20 cellular contexts compared by ENCODE assay signal in the genomic region with DNA sequence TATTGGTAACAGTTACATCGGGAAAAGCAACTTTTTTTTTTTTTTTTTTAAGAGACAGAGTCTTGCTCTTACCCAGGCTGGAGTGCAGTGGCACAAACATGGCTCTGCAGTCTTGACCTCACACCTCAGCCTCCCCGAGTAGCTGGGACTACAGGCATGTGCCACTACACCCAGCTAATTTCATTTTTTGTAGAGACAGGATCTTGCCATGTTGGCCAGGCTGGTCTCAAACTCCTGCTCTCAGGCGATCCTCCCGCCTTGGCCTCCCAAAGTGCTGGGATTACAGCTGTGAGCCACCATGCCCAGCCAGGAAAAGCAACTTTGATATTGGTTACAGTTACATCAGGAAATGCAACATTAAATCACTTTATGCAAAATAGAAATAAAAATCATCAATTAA.
"Had no signal": no experiment of that assay in that cellular context is flagged by ENCODE, and none has a peak within 500 bp of the region (broad histone marks: within the 10 kb centered on the region; RNA-seq: fewer than 3 reads in every experiment).

No MANE protein-coding gene starts in this region.

- H3K9me3 Mint-ChIP-seq: endodermal cell; immature natural killer cell; natural killer cell treated with Interleukin-12 subunit alpha and Interleukin-12 subunit beta and Interleukin-15 and Interleukin-18, amount 100 ng/mL, for 72 hours; stimulated activated memory B cell treated with anti-CD40 and anti-IgM and Interleukin-4, amounts not matched to agents 10 μg/mL and 1 μg/mL and 100 μg/mL, for 72 hours; stimulated activated naive CD8-positive, alpha-beta T cell treated with anti-CD3 and anti-CD28 coated beads, Interleukin-15, Interleukin-2, amounts not matched to agents 100 ng/mL and 50 ng/mL, for 24 hours had no signal

- H3K27me3 Mint-ChIP-seq: natural killer cell treated with Interleukin-12 subunit alpha and Interleukin-12 subunit beta and Interleukin-15 and Interleukin-18, amount 100 ng/mL, for 72 hours; stimulated activated memory B cell treated with anti-CD40 and anti-IgM and Interleukin-4, amounts not matched to agents 10 μg/mL and 1 μg/mL and 100 μg/mL, for 72 hours; stimulated activated naive CD8-positive, alpha-beta T cell treated with anti-CD3 and anti-CD28 coated beads, Interleukin-15, Interleukin-2, amounts not matched to agents 100 ng/mL and 50 ng/mL, for 24 hours had no signal

- H3K27ac Mint-ChIP-seq: endodermal cell; natural killer cell treated with Interleukin-12 subunit alpha and Interleukin-12 subunit beta and Interleukin-15 and Interleukin-18, amount 100 ng/mL, for 72 hours; progenitor cell of endocrine pancreas; stimulated activated memory B cell treated with anti-CD40 and anti-IgM and Interleukin-4, amounts not matched to agents 10 μg/mL and 1 μg/mL and 100 μg/mL, for 72 hours; stimulated activated naive CD8-positive, alpha-beta T cell treated with anti-CD3 and anti-CD28 coated beads, Interleukin-15, Interleukin-2, amounts not matched to agents 100 ng/mL and 50 ng/mL, for 24 hours had no signal

- H3K4me3 Mint-ChIP-seq: endodermal cell; natural killer cell treated with Interleukin-12 subunit alpha and Interleukin-12 subunit beta and Interleukin-15 and Interleukin-18, amount 100 ng/mL, for 72 hours; stimulated activated memory B cell treated with anti-CD40 and anti-IgM and Interleukin-4, amounts not matched to agents 10 μg/mL and 1 μg/mL and 100 μg/mL, for 72 hours; stimulated activated naive CD8-positive, alpha-beta T cell treated with anti-CD3 and anti-CD28 coated beads, Interleukin-15, Interleukin-2, amounts not matched to agents 100 ng/mL and 50 ng/mL, for 24 hours had no signal

- DNase-seq: effector CD4-positive, alpha-beta T cell; endodermal cell; erythroblast; foreskin keratinocyte; immature natural killer cell; left ventricle myocardium inferior; lower lobe of right lung; mesenchymal stem cell; midbrain; occipital lobe; pancreas; right cardiac atrium; stimulated activated CD4-positive, alpha-beta T cell treated with anti-CD3 and anti-CD28 coated beads, Interleukin-4, amount 100 ng/mL, for 1 hour; stimulated activated CD8-positive, alpha-beta memory T cell treated with anti-CD3 and anti-CD28 coated beads, Interleukin-4, amount 100 ng/mL, for 48 hours; testis; upper lobe of right lung had no signal

- ATAC-seq: foreskin keratinocyte; lower lobe of right lung; natural killer cell treated with Interleukin-12 subunit alpha and Interleukin-12 subunit beta and Interleukin-15 and Interleukin-18, amount 100 ng/mL, for 72 hours; pancreas; right cardiac atrium; stimulated activated memory B cell treated with anti-CD40 and anti-IgM and Interleukin-4, amounts not matched to agents 10 μg/mL and 1 μg/mL and 100 μg/mL, for 72 hours; upper lobe of right lung had no signal
